12 cellular contexts compared by ENCODE assay signal in the genomic region with DNA sequence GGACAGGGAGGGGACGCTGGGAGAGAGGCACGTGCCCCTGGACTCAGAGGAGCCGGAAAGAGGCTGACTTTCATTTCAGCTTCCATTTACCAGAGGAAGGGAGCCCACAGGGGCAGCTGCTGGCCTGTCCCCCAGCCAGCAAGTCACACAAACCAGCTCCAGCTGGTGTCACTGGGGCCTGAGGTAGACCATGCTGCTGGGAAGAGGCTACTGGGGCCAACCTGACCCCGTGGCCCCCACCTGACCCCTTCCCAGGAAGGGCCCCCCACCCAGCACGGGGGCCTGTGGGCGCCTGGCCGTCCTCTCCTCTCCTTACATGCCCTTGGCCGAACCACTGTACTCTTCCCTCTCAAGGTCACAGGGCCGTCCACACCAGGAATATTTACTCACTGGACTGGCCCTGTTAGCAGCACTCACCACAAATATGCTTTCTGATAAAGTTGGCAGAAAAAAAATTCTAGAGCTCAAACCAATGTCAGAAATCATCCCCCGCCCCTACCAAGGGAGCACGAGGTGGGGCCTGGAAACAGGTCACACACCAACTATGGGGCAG.
DNase-seq lines count a peak whose midpoint lies in the region; ATAC-seq and TF ChIP-seq lines count a peak whose summit lies in the region.
"Had no signal": no experiment of that assay in that cellular context is flagged by ENCODE, and none has a peak within 500 bp of the region (broad histone marks: within the 10 kb centered on the region; RNA-seq: fewer than 3 reads in every experiment).

No MANE protein-coding gene starts in this region.

- H3K36me3 ChIP-seq in adipocyte (ENCODE audit: control insufficient read depth, insufficient read depth, low read length, severe bottlenecking) (no peaks in the 10 kb centered on the region), hepatocyte (replicated peaks; ENCODE audit: insufficient read depth, low read depth) (no peaks in the 10 kb centered on the region), H7 (replicated peaks; ENCODE audit: control insufficient read depth, insufficient read depth, low read length) (no peaks in the 10 kb centered on the region)

- H3K36me3 Mint-ChIP-seq in glutamatergic neuron (ENCODE audit: unreplicated experiment): no peaks in the 10 kb centered on the region

- 50% methylated on average over 11 of the region's 11 CpGs for WGBS in hepatocyte (ENCODE audit: low lambda C conversion rate, missing lambda C conversion rate)

- peak overlapping the region; percentile 65 for H3K4me2 ChIP-seq in hepatocyte

- H3K9me2 ChIP-seq in hepatocyte (replicated peaks; ENCODE audit: insufficient read depth): no peaks in the 10 kb centered on the region

- H3K4me1 ChIP-seq in adipocyte (ENCODE audit: control insufficient read depth, insufficient read depth, low read length) (no peaks in the 10 kb centered on the region), hepatocyte (ENCODE audit: insufficient read depth) (peaks cover 51% of the 10 kb centered on the region)

- DNase-seq in EH (ENCODE audit: low read depth): peak; percentile 16
- peak; percentile 27 for DNase-seq in adipocyte (ENCODE audit: low read depth)
- DNase-seq in hepatocyte (ENCODE audit: low spot score): peak; percentile 61
- peak; percentile 59 for DNase-seq in renal cortical epithelial cell (ENCODE audit: low read depth)
- DNase-seq in H7: no peak
- DNase-seq in glutamatergic neuron: no peak
- DNase-seq: CD8-positive, alpha-beta memory T cell; erythroblast; stimulated activated CD4-positive, alpha-beta T cell treated with anti-CD3 and anti-CD28 coated beads, Interleukin-2, amount 100 ng/mL, for 24 hours had no signal

- H2AFZ ChIP-seq in hepatocyte: no peak overlapping the region

- H3K79me2 ChIP-seq in hepatocyte: peaks cover 37% of the 10 kb centered on the region

- no peak overlapping the region for H3K4me3 Mint-ChIP-seq in glutamatergic neuron (ENCODE audit: unreplicated experiment)
- H3K4me3 Mint-ChIP-seq: CD8-positive, alpha-beta memory T cell had no signal

- no peak overlapping the region for H3K9ac ChIP-seq in adipocyte (ENCODE audit: low read length)

- H3K4me3 ChIP-seq in adipocyte (ENCODE audit: low read length): no peak overlapping the region
- no peak overlapping the region for H3K4me3 ChIP-seq in hepatocyte
- no peak overlapping the region for H3K4me3 ChIP-seq in H7 (ENCODE audit: insufficient read depth, low read depth, low read length)
- H3K4me3 ChIP-seq: GM12878 had no signal

- H3K27ac Mint-ChIP-seq in glutamatergic neuron (ENCODE audit: unreplicated experiment): no peak overlapping the region

- H3K9me3 ChIP-seq in adipocyte (ENCODE audit: control insufficient read depth, low read length): no peaks in the 10 kb centered on the region
- H3K9me3 ChIP-seq in hepatocyte (ENCODE audit: low read depth): no peaks in the 10 kb centered on the region

- TF ChIP-seq CTCF in hepatocyte (IDR thresholded peaks at IDR 0.05; ENCODE audit: poor library complexity) (no peak), glutamatergic neuron (IDR thresholded peaks at IDR 0.05; ENCODE audit: partially characterized antibody, unreplicated experiment) (no peak)

- ATAC-seq in esophagus mucosa (no peak), HG03520 (IDR thresholded peaks at IDR 0.05; ENCODE audit: unreplicated experiment) (no peak)
- ATAC-seq: GM12878 had no signal

- H3K27ac ChIP-seq in hepatocyte: peak overlapping the region; percentile 95

- peaks cover 3% of the 10 kb centered on the region for H4K20me1 ChIP-seq in hepatocyte (ENCODE audit: insufficient read depth, poor library complexity, severe bottlenecking)

- peaks cover 18% of the 10 kb centered on the region for H3K27me3 Mint-ChIP-seq in glutamatergic neuron (ENCODE audit: unreplicated experiment)
- H3K27me3 Mint-ChIP-seq: CD8-positive, alpha-beta memory T cell had no signal

- H3K9me3 Mint-ChIP-seq in glutamatergic neuron (ENCODE audit: unreplicated experiment): peaks cover 6% of the 10 kb centered on the region
- H3K9me3 Mint-ChIP-seq: CD8-positive, alpha-beta memory T cell had no signal

- H3K4me1 Mint-ChIP-seq in glutamatergic neuron (ENCODE audit: low read depth, unreplicated experiment): peaks cover 53% of the 10 kb centered on the region

- peaks cover 28% of the 10 kb centered on the region for H3K27me3 ChIP-seq in adipocyte (replicated peaks; ENCODE audit: control insufficient read depth, insufficient read depth, low read length)
- H3K27me3 ChIP-seq in hepatocyte: no peaks in the 10 kb centered on the region
- H3K27me3 ChIP-seq in H7 (ENCODE audit: control insufficient read depth, insufficient read depth, low read length): no peaks in the 10 kb centered on the region

Comparison
In these comparisons a context has a peak if more than half of its experiments do, and no peak if none do; other contexts are left out.
1. DNase-seq: peak in EH (single experiment), adipocyte (single experiment), hepatocyte (single experiment) and renal cortical epithelial cell (single experiment); none in H7 (single experiment) and glutamatergic neuron (single experiment).